21 cellular contexts compared by ENCODE assay signal in genomic region chr12:111691262-111691661, GRCh38.
"Had no signal": no experiment of that assay in that cellular context is flagged by ENCODE, and none has a peak within 500 bp of the region (broad histone marks: within the 10 kb centered on the region; RNA-seq: fewer than 3 reads in every experiment).

No MANE protein-coding gene starts in this region.

- H3K4me3 Mint-ChIP-seq: immature natural killer cell, mesothelial cell of epicardium, naive B cell had no signal

- H3K27ac Mint-ChIP-seq: immature natural killer cell, mesothelial cell of epicardium had no signal

- H3K9me3 Mint-ChIP-seq: immature natural killer cell, mesothelial cell of epicardium, naive B cell had no signal

- DNase-seq: dermis blood vessel endothelial cell; dorsolateral prefrontal cortex; effector CD4-positive, alpha-beta T cell; effector memory CD4-positive, alpha-beta T cell; foreskin keratinocyte; heart left ventricle; hypothalamus; immature natural killer cell; islet precursor cell; kidney; kidney glomerular epithelial cell; left colon; left lung; left ventricle myocardium superior; lower lobe of right lung; mesenchymal stem cell; mucosa of descending colon; naive B cell had no signal

- H3K27me3 Mint-ChIP-seq: naive B cell had no signal

- ATAC-seq: foreskin keratinocyte, gastroesophageal sphincter, heart left ventricle, left colon, left lung, left ventricle myocardium superior, lower lobe of right lung, mucosa of descending colon had no signal

- H3K9me3 ChIP-seq: esophagus muscularis mucosa, gastroesophageal sphincter, heart left ventricle, left lung, lower lobe of right lung, mucosa of descending colon had no signal
